In the genomic region with DNA sequence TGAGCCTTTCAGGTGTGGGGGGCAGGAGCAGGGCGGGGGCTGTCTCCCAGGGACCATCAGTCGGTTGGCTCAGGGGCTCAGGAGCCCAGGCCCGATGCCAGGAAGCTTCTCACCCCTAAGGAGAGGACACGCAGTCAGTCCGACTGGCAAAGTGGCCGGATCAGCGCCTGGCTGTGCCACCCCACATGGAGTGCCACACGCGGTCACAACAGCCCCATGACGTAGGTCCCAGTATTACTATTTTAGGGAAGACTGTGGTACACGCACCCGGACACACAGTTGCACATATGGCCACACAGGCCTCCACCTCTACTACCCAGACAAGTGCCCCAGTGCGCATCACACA, we compare ENCODE assay signal across 8 cellular contexts. TPM values are rescaled to one million over a fixed set of nuclear protein-coding genes. Genes with fewer than 3 reads are reported as not detected.
A peak's percentile ranks its signal among the peaks of the same experiment; 100 is the strongest.
DNase-seq lines count a peak whose midpoint lies in the region; ATAC-seq and TF ChIP-seq lines count a peak whose summit lies in the region.

No MANE protein-coding gene starts in this region.

- H3K27me3 Mint-ChIP-seq in chondrocyte (ENCODE audit: low read depth) = no peaks in the 10 kb centered on the region

- H3K4me1 ChIP-seq in BLaER1 (peaks cover 28% of the 10 kb centered on the region), IMR-90 (ENCODE audit: control insufficient read depth, insufficient read depth, low read length) (peaks cover 4% of the 10 kb centered on the region; the same call in 1 of the 2 replicates), mucosa of rectum (ENCODE audit: control insufficient read depth in 2 of 2, insufficient read depth in 2 of 2, low read length in 2 of 2) (peaks cover 7 to 12% of the 10 kb centered on the region in 2 donors)

- H4K20me1 ChIP-seq in BLaER1 (no peaks in the 10 kb centered on the region), IMR-90 (ENCODE audit: insufficient read depth, low read length) (no peaks in the 10 kb centered on the region)

- H3K4me3 Mint-ChIP-seq in chondrocyte (ENCODE audit: unreplicated experiment) = peak overlapping the region; percentile 85

- H3K9ac ChIP-seq in BLaER1 (peak overlapping the region; percentile 83), IMR-90 (ENCODE audit: low read depth, low read length) (peak overlapping the region; percentile 88), mucosa of rectum (ENCODE audit: low read depth in 1 of 2, low read length in 2 of 2) (peak overlapping the region in 1 of 2 donors; percentile 74)

- peak overlapping the region; percentile 87; the same call in 1 of the 2 replicates for H2AK5ac ChIP-seq in IMR-90 (ENCODE audit: low read depth, low read length)

- H3K18ac ChIP-seq in IMR-90 (ENCODE audit: low read depth, low read length) = no peak overlapping the region

- DNase-seq in IMR-90 = no peak
- DNase-seq in chondrocyte (ENCODE audit: low spot score) = peak; percentile 79
- DNase-seq in central memory CD4-positive, alpha-beta T cell = no peak
- DNase-seq in glomerular visceral epithelial cell (ENCODE audit: extremely low spot score) = no peak
- DNase-seq in NCI-H524 (lab: John Stamatoyannopoulos, UW) = no peak

- no peak for TF ChIP-seq RAD21 in IMR-90 (IDR thresholded peaks at IDR 0.05; ENCODE audit: low read length)

- H2BK15ac ChIP-seq in IMR-90 (ENCODE audit: low read depth, low read length) = no peak overlapping the region

- H2AFZ ChIP-seq in IMR-90 (replicated peaks; ENCODE audit: low read length, poor library complexity) = peak overlapping the region; percentile 93

- peak overlapping the region; percentile 96 to 97 for H4K8ac ChIP-seq in IMR-90 (ENCODE audit: low read depth in 2 of 2, low read length in 2 of 2)

- peaks cover 4 to 6% of the 10 kb centered on the region in 2 experiments; a peak in 3 of 4 replicates for H3K79me1 ChIP-seq in IMR-90 (ENCODE audit: low read depth in 1 of 2, low read length in 2 of 2)

- no peaks in the 10 kb centered on the region for H3K36me3 Mint-ChIP-seq in chondrocyte (ENCODE audit: low read depth)

- H3K9me3 ChIP-seq in BLaER1 (peaks cover 25% of the 10 kb centered on the region), IMR-90 (ENCODE audit: control insufficient read depth, insufficient read depth, low read length) (0 out of 2 replicates have a peak, but pooled peaks cover 1% of the 10 kb centered on the region), mucosa of rectum (ENCODE audit: control insufficient read depth in 2 of 2, low read length in 2 of 2) (no peaks in the 10 kb centered on the region)

- ATAC-seq in IMR-90 (ENCODE audit: low read depth) = no peak
- ATAC-seq in HG02885 (IDR thresholded peaks at IDR 0.05; ENCODE audit: poor library complexity, unreplicated experiment) = no peak

- WGBS in IMR-90 (ENCODE audit: extremely low coverage in 2 of 2, insufficient read length in 1 of 2), 2 experiments = 95% methylated on average over 8 of the region's 13 CpGs; no CpG with 5 or more reads in 1 of the 2 experiments

- no peak overlapping the region for H3K56ac ChIP-seq in IMR-90 (ENCODE audit: extremely low read depth, insufficient read depth, low read length)

- H2BK20ac ChIP-seq in IMR-90 (ENCODE audit: low read depth, low read length) = no peak overlapping the region

- peak overlapping the region; percentile 74 for H2AK9ac ChIP-seq in IMR-90 (replicated peaks; ENCODE audit: low read depth, low read length, poor library complexity)

- peak overlapping the region; percentile 89 for H3K14ac ChIP-seq in IMR-90 (replicated peaks; ENCODE audit: low read depth, low read length)

- H3K4ac ChIP-seq in IMR-90 (ENCODE audit: low read depth, low read length) = peak overlapping the region; percentile 73

- peak overlapping the region; percentile 72; the same call in 1 of the 2 replicates for H3K23ac ChIP-seq in IMR-90 (ENCODE audit: low read depth, low read length)

- H3K27me3 ChIP-seq in BLaER1 = no peaks in the 10 kb centered on the region
- no peaks in the 10 kb centered on the region for H3K27me3 ChIP-seq in IMR-90 (ENCODE audit: control insufficient read depth, insufficient read depth, low read length)
- no peaks in the 10 kb centered on the region for H3K27me3 ChIP-seq in mucosa of rectum (ENCODE audit: control insufficient read depth in 2 of 2, insufficient read depth in 2 of 2, low read length in 2 of 2)

- H3K27ac Mint-ChIP-seq in chondrocyte (ENCODE audit: unreplicated experiment) = peak overlapping the region; percentile 63

- intact Hi-C loops in IMR-90 (cut with micrococcal nuclease) = no loop called here

- H4K91ac ChIP-seq in IMR-90 (ENCODE audit: insufficient read depth, low read depth, low read length) = peak overlapping the region; percentile 75

- in situ Hi-C loops in IMR-90 (cut with MboI; ENCODE audit: low sequenced_read_pairs) = loop anchor here (25.0 kb wide), 1 partner anchor 456 kb away; no protein-coding TSS in a partner anchor

- no TSS peak for BruUV-seq in IMR-90 (replicated peaks; lab: Mats Ljungman, UMichigan)

- peak overlapping the region; percentile 87 for H4K5ac ChIP-seq in IMR-90 (ENCODE audit: low read depth, low read length)

- peaks cover 9% of the 10 kb centered on the region for H3K4me1 Mint-ChIP-seq in chondrocyte (ENCODE audit: low read depth)

- TF ChIP-seq POLR2A in IMR-90 (IDR thresholded peaks at IDR 0.05; ENCODE audit: low read depth, low read length) = no peak

- H3K27ac ChIP-seq in BLaER1 = peak overlapping the region; percentile 81
- H3K27ac ChIP-seq in IMR-90 (ENCODE audit: insufficient read depth, low read length) = no peak overlapping the region; the same call in 1 of the 2 replicates
- H3K27ac ChIP-seq in mucosa of rectum (ENCODE audit: low read depth in 2 of 2, low read length in 2 of 2) = no peak overlapping the region

- TF ChIP-seq CTCF in IMR-90 (conservative IDR thresholded peaks at IDR 0.05; ENCODE audit: low read depth, low read length) = no peak
- no peak for TF ChIP-seq CTCF in chondrocyte (IDR thresholded peaks at IDR 0.05)

- H3K9me3 Mint-ChIP-seq in chondrocyte (ENCODE audit: low read depth) = no peaks in the 10 kb centered on the region

- no peak overlapping the region for H2BK5ac ChIP-seq in IMR-90 (ENCODE audit: low read depth, low read length, poor library complexity, severe bottlenecking)

- H3K4me3 ChIP-seq in BLaER1 (peak overlapping the region; percentile 78), IMR-90 (ENCODE audit: insufficient read depth, low read depth, low read length) (peak overlapping the region; percentile 89), mucosa of rectum (ENCODE audit: low read length in 2 of 2) (peak overlapping the region; percentile 82)

- POLR2A ChIA-PET in IMR-90 (lab: Charles Lee; ENCODE audit: unreplicated experiment) = no interaction called here

- peak overlapping the region; percentile 92 for H3K4me2 ChIP-seq in BLaER1
- H3K4me2 ChIP-seq in IMR-90 (ENCODE audit: low read depth, low read length) = peak overlapping the region; percentile 97

- dilution Hi-C loops in IMR-90 (cut with HindIII; ENCODE audit: low sequenced_read_pairs, unreplicated experiment) = no loop called here

- no peak overlapping the region for H2BK120ac ChIP-seq in IMR-90 (ENCODE audit: low read depth, low read length)

- CTCF ChIA-PET in IMR-90 (lab: Yijun Ruan, JAX) = interaction anchor here (0.6 kb wide), 1 partner anchor 102 kb away, joined by 4 read pairs; no protein-coding TSS in a partner anchor

- peaks cover 4% of the 10 kb centered on the region; the same call in 1 of the 2 replicates for H3K9me1 ChIP-seq in IMR-90 (ENCODE audit: insufficient read depth, low read length)

- H3K36me3 ChIP-seq in BLaER1 (peaks cover 13% of the 10 kb centered on the region), IMR-90 (ENCODE audit: control insufficient read depth, insufficient read depth, low read length) (no peaks in the 10 kb centered on the region), mucosa of rectum (ENCODE audit: control insufficient read depth in 2 of 2, insufficient read depth in 2 of 2, low read length in 2 of 2) (no peaks in the 10 kb centered on the region)

TF ChIP-seq in IMR-90, 13 proteins besides CTCF, POLR2A, EP300 and RAD21:
- TF ChIP-seq, protein P1, sequence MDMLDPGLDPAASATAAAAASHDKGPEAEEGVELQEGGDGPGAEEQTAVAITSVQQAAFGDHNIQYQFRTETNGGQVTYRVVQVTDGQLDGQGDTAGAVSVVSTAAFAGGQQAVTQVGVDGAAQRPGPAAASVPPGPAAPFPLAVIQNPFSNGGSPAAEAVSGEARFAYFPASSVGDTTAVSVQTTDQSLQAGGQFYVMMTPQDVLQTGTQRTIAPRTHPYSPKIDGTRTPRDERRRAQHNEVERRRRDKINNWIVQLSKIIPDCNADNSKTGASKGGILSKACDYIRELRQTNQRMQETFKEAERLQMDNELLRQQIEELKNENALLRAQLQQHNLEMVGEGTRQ (IDR thresholded peaks at IDR 0.05; ENCODE audit: low read depth, low read length) = no peak
- TF ChIP-seq MAZ (IDR thresholded peaks at IDR 0.05; ENCODE audit: borderline replicate concordance, low read depth, low read length) (no peak), RFX5 (IDR thresholded peaks at IDR 0.05; ENCODE audit: low read depth, low read length) (no peak), RCOR1 (IDR thresholded peaks at IDR 0.05; ENCODE audit: insufficient replicate concordance, low read length) (no peak), NFE2L2 (IDR thresholded peaks at IDR 0.05; ENCODE audit: low read depth, low read length) (no peak), FOS (IDR thresholded peaks at IDR 0.05; ENCODE audit: low read depth, low read length) (no peak), CEBPB (IDR thresholded peaks at IDR 0.05; ENCODE audit: low read depth, low read length) (no peak), SMC3 (IDR thresholded peaks at IDR 0.05; ENCODE audit: low read depth, low read length) (no peak), CHD1 (IDR thresholded peaks at IDR 0.05; ENCODE audit: low read depth, low read length) (no peak), BHLHE40 (IDR thresholded peaks at IDR 0.05; ENCODE audit: low read depth, low read length) (no peak), MAFK (IDR thresholded peaks at IDR 0.05; ENCODE audit: low read depth, low read length) (no peak), MXI1 (IDR thresholded peaks at IDR 0.05; ENCODE audit: borderline replicate concordance, low read depth, low read length) (no peak), ELK1 (IDR thresholded peaks at IDR 0.05; ENCODE audit: borderline replicate concordance, low read depth, low read length) (no peak)

RNA-seq across cellular contexts. Expression of gene GRTP1, which starts 29.3 kb away (rescaled TPM):
- total RNA-seq in IMR-90 (2012; rRNA removed) = 0.83 and 0.90 TPM in 2 replicates
- polyA plus RNA-seq in IMR-90 (2012; rRNA removed) = 1.4 and 1.7 TPM in 2 replicates
- polyA plus RNA-seq in IMR-90 (2012; cell fraction: cytosol; rRNA removed) = 1.8 TPM in 2 replicates
- 3.1 and 3.7 TPM in 2 replicates for polyA plus RNA-seq in IMR-90 (2012; cell fraction: nucleus; rRNA removed; ENCODE audit: low replicate concordance)
- 1.3 to 1.7 TPM (median 1.7 TPM) in 3 replicates for total RNA-seq in chondrocyte
